ENCODE assay signal across 8 cellular contexts in genomic region chr7:26500749-26501352, GRCh38.
DNase-seq lines count a peak whose midpoint lies in the region; ATAC-seq, FAIRE-seq and TF ChIP-seq lines count a peak whose summit lies in the region.

No MANE protein-coding gene starts in this region.

- no peak overlapping the region for H3K27ac Mint-ChIP-seq in natural killer cell
- no peak overlapping the region for H3K27ac Mint-ChIP-seq in natural killer cell treated with Interleukin-12 subunit alpha and Interleukin-12 subunit beta and Interleukin-15 and Interleukin-18, amount 100 ng/mL, for 72 hours
- H3K27ac Mint-ChIP-seq in astrocyte (ENCODE audit: unreplicated experiment): no peak overlapping the region

- H2BK15ac ChIP-seq in mesenchymal stem cell (ENCODE audit: low read depth, poor library complexity, severe bottlenecking): no peak overlapping the region

- H3K27me3 ChIP-seq in astrocyte (ENCODE audit: insufficient read depth, low read length) (no peaks in the 10 kb centered on the region), mesenchymal stem cell (ENCODE audit: control insufficient read depth in 1 of 2, insufficient read depth in 1 of 2, low read length in 2 of 2) (peaks cover 27 to 29% of the 10 kb centered on the region in 2 experiments)

- no peak overlapping the region for H3K23ac ChIP-seq in mesenchymal stem cell (ENCODE audit: low read length in 2 of 2)

- H3K4me3 ChIP-seq in astrocyte (ENCODE audit: insufficient read depth, low read depth, low read length) (no peak overlapping the region), mesenchymal stem cell (ENCODE audit: insufficient read depth in 1 of 2, low read depth in 1 of 2, low read length in 2 of 2) (no peak overlapping the region)

- no peak overlapping the region for H3K4ac ChIP-seq in mesenchymal stem cell (ENCODE audit: low read depth in 1 of 2, low read length in 2 of 2)

- no peaks in the 10 kb centered on the region for H3K79me1 ChIP-seq in mesenchymal stem cell (replicated peaks; ENCODE audit: low read length, poor library complexity, severe bottlenecking)

- TF ChIP-seq CTCF in natural killer cell (IDR thresholded peaks at IDR 0.05) (peak; percentile 12), astrocyte (IDR thresholded peaks at IDR 0.05; ENCODE audit: insufficient read depth, low read depth, low read length) (peak; percentile 46)

- H3K4me1 Mint-ChIP-seq in natural killer cell: no peaks in the 10 kb centered on the region
- no peaks in the 10 kb centered on the region for H3K4me1 Mint-ChIP-seq in natural killer cell treated with Interleukin-12 subunit alpha and Interleukin-12 subunit beta and Interleukin-15 and Interleukin-18, amount 100 ng/mL, for 72 hours (ENCODE audit: low read depth in 2 of 2)
- H3K4me1 Mint-ChIP-seq in astrocyte (ENCODE audit: low read depth, unreplicated experiment): peaks cover 3% of the 10 kb centered on the region

- WGBS in mesenchymal stem cell: 62% methylated on average over 5 of the region's 6 CpGs

- H3K36me3 ChIP-seq in astrocyte (ENCODE audit: insufficient read depth, low read length) (no peaks in the 10 kb centered on the region), mesenchymal stem cell (ENCODE audit: control insufficient read depth in 1 of 2, insufficient read depth in 2 of 2, low read depth in 1 of 2, low read length in 2 of 2) (no peaks in the 10 kb centered on the region)

- FAIRE-seq in astrocyte (lab: Jason Lieb, UNC): no peak

- H2AFZ ChIP-seq in astrocyte (ENCODE audit: low read depth, low read length) (no peak overlapping the region), mesenchymal stem cell (ENCODE audit: low read depth, low read length) (no peak overlapping the region)

- no peaks in the 10 kb centered on the region for H3K36me3 Mint-ChIP-seq in natural killer cell
- H3K36me3 Mint-ChIP-seq in natural killer cell treated with Interleukin-12 subunit alpha and Interleukin-12 subunit beta and Interleukin-15 and Interleukin-18, amount 100 ng/mL, for 72 hours: no peaks in the 10 kb centered on the region
- no peaks in the 10 kb centered on the region for H3K36me3 Mint-ChIP-seq in astrocyte (ENCODE audit: low read depth, unreplicated experiment)

- H3K9me3 Mint-ChIP-seq in natural killer cell (no peaks in the 10 kb centered on the region), astrocyte (ENCODE audit: unreplicated experiment) (peaks cover 2% of the 10 kb centered on the region)
- no peaks in the 10 kb centered on the region for H3K9me3 Mint-ChIP-seq in natural killer cell treated with Interleukin-12 subunit alpha and Interleukin-12 subunit beta and Interleukin-15 and Interleukin-18, amount 100 ng/mL, for 72 hours

- H4K20me1 ChIP-seq in astrocyte (ENCODE audit: insufficient read depth, low read length): no peaks in the 10 kb centered on the region

- H3K4me2 ChIP-seq in astrocyte (ENCODE audit: low read length) (no peak overlapping the region), mesenchymal stem cell (ENCODE audit: low read length, poor library complexity, severe bottlenecking) (no peak overlapping the region)

- H3K4me3 Mint-ChIP-seq in natural killer cell: no peak overlapping the region
- H3K4me3 Mint-ChIP-seq in natural killer cell treated with Interleukin-12 subunit alpha and Interleukin-12 subunit beta and Interleukin-15 and Interleukin-18, amount 100 ng/mL, for 72 hours: no peak overlapping the region
- H3K4me3 Mint-ChIP-seq in astrocyte (ENCODE audit: unreplicated experiment): no peak overlapping the region

- no peak overlapping the region for H4K91ac ChIP-seq in mesenchymal stem cell (ENCODE audit: low read length)

- H3K9ac ChIP-seq in astrocyte (ENCODE audit: low read length) (no peak overlapping the region), mesenchymal stem cell (ENCODE audit: low read length) (no peak overlapping the region)

- no peak overlapping the region for H2AK5ac ChIP-seq in mesenchymal stem cell (ENCODE audit: low read length, severe bottlenecking)

- no peak for ATAC-seq in natural killer cell
- no peak for ATAC-seq in natural killer cell treated with Interleukin-12 subunit alpha and Interleukin-12 subunit beta and Interleukin-15 and Interleukin-18, amount 100 ng/mL, for 72 hours
- no peak for ATAC-seq in GM21619 (IDR thresholded peaks at IDR 0.05; ENCODE audit: unreplicated experiment)
- ATAC-seq in GM21737 (IDR thresholded peaks at IDR 0.05; ENCODE audit: unreplicated experiment): no peak

- no peak overlapping the region for H3K14ac ChIP-seq in mesenchymal stem cell (ENCODE audit: low read length in 2 of 2)

- H2BK120ac ChIP-seq in mesenchymal stem cell (ENCODE audit: low read depth, low read length): no peak overlapping the region

- H3K79me2 ChIP-seq in astrocyte (ENCODE audit: insufficient read depth, low read length): no peaks in the 10 kb centered on the region

- no peak overlapping the region for H3K18ac ChIP-seq in mesenchymal stem cell (ENCODE audit: low read depth in 1 of 2, low read length in 2 of 2)

- H4K8ac ChIP-seq in mesenchymal stem cell (ENCODE audit: low read length): no peak overlapping the region

- H2BK12ac ChIP-seq in mesenchymal stem cell (ENCODE audit: low read length in 2 of 2): no peak overlapping the region

- H3K9me3 ChIP-seq in astrocyte (ENCODE audit: insufficient read depth, low read depth, low read length): no peaks in the 10 kb centered on the region
- no peaks in the 10 kb centered on the region for H3K9me3 ChIP-seq in mesenchymal stem cell (ENCODE audit: control insufficient read depth, low read length)

- intact Hi-C loops in natural killer cell (cut with micrococcal nuclease): loop anchor here (2.0 kb wide), 1 partner anchor 132 kb away; no protein-coding TSS in a partner anchor

- peaks cover 7 to 31% of the 10 kb centered on the region in 2 donors for H3K27me3 Mint-ChIP-seq in natural killer cell (ENCODE audit: low read depth in 2 of 2)
- peaks cover 11 to 25% of the 10 kb centered on the region in 2 donors for H3K27me3 Mint-ChIP-seq in natural killer cell treated with Interleukin-12 subunit alpha and Interleukin-12 subunit beta and Interleukin-15 and Interleukin-18, amount 100 ng/mL, for 72 hours
- H3K27me3 Mint-ChIP-seq in astrocyte (ENCODE audit: low read depth, unreplicated experiment): peaks cover 20% of the 10 kb centered on the region

- no peak overlapping the region for H2BK5ac ChIP-seq in mesenchymal stem cell (ENCODE audit: low read depth, low read length, poor library complexity, severe bottlenecking)

- H3K27ac ChIP-seq in astrocyte (ENCODE audit: low read depth, low read length): no peak overlapping the region
- no peak overlapping the region for H3K27ac ChIP-seq in mesenchymal stem cell (ENCODE audit: low read length, poor library complexity, severe bottlenecking)

- DNase-seq in natural killer cell (no peak), NCI-H146 (lab: John Stamatoyannopoulos, UW) (peak; percentile 49), astrocyte (ENCODE audit: low read depth) (peak; percentile 5), mesenchymal stem cell (peak; percentile 24)
- DNase-seq in natural killer cell treated with Interleukin-12 subunit alpha and Interleukin-12 subunit beta and Interleukin-15 and Interleukin-18, amount 100 ng/mL, for 72 hours (ENCODE audit: low spot score): no peak
- no peak for DNase-seq in stimulated activated CD8-positive, alpha-beta memory T cell treated with anti-CD3 and anti-CD28 coated beads, Interleukin-4, amount 100 ng/mL, for 48 hours

- no peaks in the 10 kb centered on the region for H3K4me1 ChIP-seq in astrocyte (ENCODE audit: insufficient read depth, low read length)
- H3K4me1 ChIP-seq in mesenchymal stem cell (ENCODE audit: control insufficient read depth, insufficient read depth, low read depth, low read length): peaks cover 5% of the 10 kb centered on the region

Comparison
In these comparisons a context has a peak if more than half of its experiments do, and no peak if none do; other contexts are left out.
1. DNase-seq: peak in NCI-H146 (single experiment), astrocyte (single experiment) and mesenchymal stem cell (single experiment); none in natural killer cell (single experiment), natural killer cell treated with Interleukin-12 subunit alpha and Interleukin-12 subunit beta and Interleukin-15 and Interleukin-18, amount 100 ng/mL, for 72 hours (single experiment) and stimulated activated CD8-positive, alpha-beta memory T cell treated with anti-CD3 and anti-CD28 coated beads, Interleukin-4, amount 100 ng/mL, for 48 hours (single experiment).